In the genomic region with DNA sequence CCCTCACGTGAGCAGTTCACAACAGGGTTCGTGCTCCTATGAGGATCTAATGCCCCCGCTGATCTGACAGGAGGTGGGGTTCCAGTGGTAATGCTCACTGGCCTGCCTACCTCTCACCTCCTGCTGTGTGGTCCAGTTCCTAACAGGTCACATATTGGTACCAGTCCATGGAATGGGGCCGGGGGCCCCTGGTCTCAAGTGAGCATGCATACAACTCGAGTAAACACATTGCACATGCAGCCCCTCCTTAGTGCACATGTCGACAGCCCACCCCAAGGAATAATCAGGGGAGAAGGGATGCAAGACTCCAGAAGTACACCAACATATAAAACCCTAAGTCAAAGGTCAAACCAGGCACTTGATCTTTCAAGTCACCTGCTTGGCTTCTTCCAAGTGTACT, we compare ENCODE assay signal across 35 cellular contexts.
"Had no signal": no experiment of that assay in that cellular context is flagged by ENCODE, and none has a peak within 500 bp of the region (broad histone marks: within the 10 kb centered on the region; RNA-seq: fewer than 3 reads in every experiment).

No MANE protein-coding gene starts in this region.

- H3K27me3 ChIP-seq: MG63 had no signal

- DNase-seq: Karpas-422, Kasumi-1, MG63, MM.1S, MV-4-11, NCI-H1048, NCI-H1092, NCI-H1092 treated with DMSO at 0.1 percent for 48 hours, NCI-H1105, NCI-H1105 treated with DMSO at 0.1 percent for 48 hours, NCI-H1417, NCI-H1417 treated with DMSO at 0.1 percent for 48 hours, NCI-H1436, NCI-H1436 treated with DMSO at 0.1 percent for 48 hours, NCI-H146, NCI-H1694, NCI-H1694 treated with DMSO at 0.1 percent for 48 hours, NCI-H187, NCI-H187 treated with DMSO at 0.1 percent for 48 hours, NCI-H1930, NCI-H2029, NCI-H2029 treated with DMSO at 0.1 percent for 48 hours, NCI-H2081, NCI-H2081 treated with DMSO at 0.1 percent for 48 hours, NCI-H2107, NCI-H2171, NCI-H2171 treated with DMSO at 0.1 percent for 48 hours, NCI-H2227 treated with DMSO at 0.1 percent for 48 hours, NCI-H226, NCI-H345, NCI-H446, NCI-H446 treated with DMSO at 0.1 percent for 48 hours, NCI-H510A, NCI-H510A treated with DMSO at 0.1 percent for 48 hours, NCI-H524 had no signal

- H3K4me3 ChIP-seq: MG63 had no signal

- H3K36me3 ChIP-seq: MG63 had no signal
